In the genomic region with DNA sequence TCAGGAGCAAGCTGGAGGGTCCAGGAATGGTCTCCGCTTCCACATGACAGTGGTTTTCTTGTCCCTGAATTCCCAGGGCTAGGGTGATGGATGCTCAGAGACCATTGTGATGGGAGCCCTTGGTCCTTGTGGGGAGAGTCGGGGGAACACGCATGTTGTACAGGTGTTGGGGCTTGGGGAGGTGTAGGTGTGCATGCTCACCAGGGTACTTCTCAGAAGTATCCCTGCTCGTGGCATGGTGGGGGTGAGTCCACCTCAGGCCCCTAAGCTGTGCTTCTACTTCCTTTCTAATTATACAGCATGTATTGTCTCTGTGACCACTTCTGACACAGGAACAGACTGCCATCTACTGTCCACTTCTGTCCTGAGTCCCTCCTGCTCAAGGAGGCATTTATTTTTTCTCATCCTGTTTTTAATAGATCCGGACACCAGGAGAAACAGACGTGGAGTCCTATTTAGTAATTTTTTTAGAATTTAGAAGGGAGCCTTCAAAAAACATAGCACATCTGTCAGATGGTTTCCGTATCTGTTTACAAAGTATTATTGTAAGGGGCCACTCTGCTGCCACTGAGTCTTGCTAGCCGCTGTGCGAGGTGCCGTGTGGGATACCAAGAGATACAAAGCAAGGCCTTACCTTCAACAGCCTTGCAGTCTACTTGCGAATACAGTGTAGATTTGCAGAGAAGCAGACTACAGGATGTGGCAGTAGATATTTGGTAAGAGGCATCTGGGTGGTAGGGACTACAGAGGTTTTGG, we compare ENCODE assay signal across 8 cellular contexts. TPM values are rescaled to one million over a fixed set of nuclear protein-coding genes. Genes with fewer than 3 reads are reported as not detected.
A peak's percentile ranks its signal among the peaks of the same experiment; 100 is the strongest.
DNase-seq lines count a peak whose midpoint lies in the region; ATAC-seq and TF ChIP-seq lines count a peak whose summit lies in the region.

No MANE protein-coding gene starts in this region.

- H3K4me2 ChIP-seq in DND-41 (ENCODE audit: insufficient read depth, low read length) (no peak overlapping the region), MM.1S (ENCODE audit: low read depth, low read length) (no peak overlapping the region)

- H3F3A ChIP-seq in MM.1S (ENCODE audit: insufficient read depth, low read length): no peaks in the 10 kb centered on the region

- H3K9me2 ChIP-seq in MM.1S (replicated peaks; ENCODE audit: insufficient read depth, low read length): no peaks in the 10 kb centered on the region

- intact Hi-C loops in aorta (cut with DNase I) (loop anchor here in 1 of 2 donors (5.0 kb wide), 2 partner anchors 270 to 345 kb away; no protein-coding TSS in a partner anchor), natural killer cell (cut with micrococcal nuclease) (no loop called here)

- H3K36me3 ChIP-seq in DND-41 (ENCODE audit: insufficient read depth, low read length) (no peaks in the 10 kb centered on the region), MM.1S (replicated peaks; ENCODE audit: insufficient read depth, low read length) (no peaks in the 10 kb centered on the region), adipocyte (ENCODE audit: control insufficient read depth, insufficient read depth, low read length, severe bottlenecking) (no peaks in the 10 kb centered on the region), aorta (ENCODE audit: control insufficient read depth in 1 of 2, insufficient read depth in 2 of 2, low read length in 1 of 2) (no peaks in the 10 kb centered on the region)

- H2AFZ ChIP-seq in DND-41 (ENCODE audit: low read depth, low read length): no peak overlapping the region
- no peak overlapping the region for H2AFZ ChIP-seq in MM.1S (ENCODE audit: low read length)

- H3K27ac ChIP-seq in DND-41 (ENCODE audit: low read length): no peak overlapping the region
- H3K27ac ChIP-seq in MM.1S (ENCODE audit: low read length): no peak overlapping the region
- no peak overlapping the region for H3K27ac ChIP-seq in aorta (ENCODE audit: low read depth in 1 of 2, low read length in 2 of 2)

- peaks cover 28% of the 10 kb centered on the region for H3K27me3 ChIP-seq in DND-41 (ENCODE audit: insufficient read depth, low read length, poor library complexity)
- no peaks in the 10 kb centered on the region for H3K27me3 ChIP-seq in MM.1S (replicated peaks; ENCODE audit: insufficient read depth, low read length)
- H3K27me3 ChIP-seq in adipocyte (replicated peaks; ENCODE audit: control insufficient read depth, insufficient read depth, low read length): peaks cover 50% of the 10 kb centered on the region
- no peaks in the 10 kb centered on the region for H3K27me3 ChIP-seq in aorta (ENCODE audit: control insufficient read depth in 1 of 2, insufficient read depth in 2 of 2, low read length in 1 of 2)

- WGBS in aorta, 2 donors: 54 to 59% methylated on average over 11 of the region's 11 CpGs

- no peak for ATAC-seq in DND-41 (ENCODE audit: insufficient read depth, low read depth)
- ATAC-seq in aorta (ENCODE audit: low FRiP score): peak; percentile 71
- no peak for ATAC-seq in HG03045 (IDR thresholded peaks at IDR 0.05; ENCODE audit: unreplicated experiment)
- ATAC-seq in natural killer cell: no peak
- no peak for ATAC-seq in HG02642 (IDR thresholded peaks at IDR 0.05; ENCODE audit: poor library complexity, unreplicated experiment)

- H3K9me3 ChIP-seq in DND-41 (ENCODE audit: insufficient read depth, low read length, severe bottlenecking) (no peaks in the 10 kb centered on the region), MM.1S (replicated peaks; ENCODE audit: insufficient read depth, low read length) (no peaks in the 10 kb centered on the region), adipocyte (ENCODE audit: control insufficient read depth, low read length) (no peaks in the 10 kb centered on the region), aorta (ENCODE audit: control insufficient read depth, low read length) (no peaks in the 10 kb centered on the region)

- H3K79me2 ChIP-seq in DND-41 (ENCODE audit: insufficient read depth, low read length) (no peaks in the 10 kb centered on the region), MM.1S (ENCODE audit: low read length) (no peaks in the 10 kb centered on the region)

- no peaks in the 10 kb centered on the region for H3K36me3 Mint-ChIP-seq in natural killer cell

- H3K9ac ChIP-seq in DND-41 (ENCODE audit: low read depth, low read length) (no peak overlapping the region), MM.1S (ENCODE audit: low read length) (no peak overlapping the region), adipocyte (ENCODE audit: low read length) (no peak overlapping the region)

- peaks cover 18 to 48% of the 10 kb centered on the region in 2 donors for H3K27me3 Mint-ChIP-seq in natural killer cell (ENCODE audit: low read depth in 2 of 2)

- DNase-seq in DND-41 (peak; percentile 13), MM.1S (peak; percentile 28), adipocyte (ENCODE audit: low read depth) (peak; percentile 62), islet precursor cell (peak; percentile 76), aorta (no peak), natural killer cell (no peak)

- no peaks in the 10 kb centered on the region for H3K4me1 ChIP-seq in DND-41 (ENCODE audit: insufficient read depth, low read length)
- no peaks in the 10 kb centered on the region for H3K4me1 ChIP-seq in MM.1S (ENCODE audit: low read length)
- H3K4me1 ChIP-seq in adipocyte (ENCODE audit: control insufficient read depth, insufficient read depth, low read length): no peaks in the 10 kb centered on the region
- peaks cover under 1 to 8% of the 10 kb centered on the region in 2 donors for H3K4me1 ChIP-seq in aorta (ENCODE audit: control insufficient read depth in 1 of 2, insufficient read depth in 2 of 2, low read length in 2 of 2)

- no peak overlapping the region for H3K4me3 ChIP-seq in DND-41 (ENCODE audit: low read depth in 1 of 2, low read length in 2 of 2)
- H3K4me3 ChIP-seq in MM.1S (ENCODE audit: low read length): no peak overlapping the region
- H3K4me3 ChIP-seq in adipocyte (ENCODE audit: low read length): no peak overlapping the region
- H3K4me3 ChIP-seq in aorta (ENCODE audit: low read length in 2 of 2): no peak overlapping the region

- H3K9me3 Mint-ChIP-seq in natural killer cell: no peaks in the 10 kb centered on the region

- no peak overlapping the region for H3K4me3 Mint-ChIP-seq in natural killer cell

- H4K20me1 ChIP-seq in DND-41 (ENCODE audit: insufficient read depth, low read length): no peaks in the 10 kb centered on the region
- H4K20me1 ChIP-seq in MM.1S (ENCODE audit: insufficient read depth, low read length): no peaks in the 10 kb centered on the region

- TF ChIP-seq CTCF in DND-41 (IDR thresholded peaks at IDR 0.05; ENCODE audit: borderline replicate concordance, extremely low read depth, low read length, poor library complexity, severe bottlenecking) (peak; percentile 59), MM.1S (IDR thresholded peaks at IDR 0.05; ENCODE audit: low read length) (peak; percentile 40), natural killer cell (IDR thresholded peaks at IDR 0.05) (no peak)

- H3K27ac Mint-ChIP-seq in natural killer cell: no peak overlapping the region

- no peaks in the 10 kb centered on the region for H3K4me1 Mint-ChIP-seq in natural killer cell

RNA-seq across cellular contexts. Expression of gene NTF3, which starts 10.5 kb away (rescaled TPM):
- total RNA-seq in aorta (10 to 100 TPM; 21.8 to 51.6 TPM), natural killer cell (not detected)
- 10 to 100 TPM in 1 of 2 donors, 1 to 10 TPM in 1; 7.5 to 12.7 TPM for polyA plus RNA-seq in aorta

Comparison
In these comparisons a context has a peak if more than half of its experiments do, and no peak if none do; other contexts are left out.
1. DNase-seq: peak in DND-41 (single experiment), MM.1S (single experiment), adipocyte (single experiment) and islet precursor cell (single experiment); none in aorta (0 of 2) and natural killer cell (single experiment).
2. RNA of gene NTF3, which starts 10.5 kb away (total RNA-seq): 21.8 to 51.6 TPM in aorta; not detected in natural killer cell; every median in the first group is over 10 times any median in the second.